In the genomic region with DNA sequence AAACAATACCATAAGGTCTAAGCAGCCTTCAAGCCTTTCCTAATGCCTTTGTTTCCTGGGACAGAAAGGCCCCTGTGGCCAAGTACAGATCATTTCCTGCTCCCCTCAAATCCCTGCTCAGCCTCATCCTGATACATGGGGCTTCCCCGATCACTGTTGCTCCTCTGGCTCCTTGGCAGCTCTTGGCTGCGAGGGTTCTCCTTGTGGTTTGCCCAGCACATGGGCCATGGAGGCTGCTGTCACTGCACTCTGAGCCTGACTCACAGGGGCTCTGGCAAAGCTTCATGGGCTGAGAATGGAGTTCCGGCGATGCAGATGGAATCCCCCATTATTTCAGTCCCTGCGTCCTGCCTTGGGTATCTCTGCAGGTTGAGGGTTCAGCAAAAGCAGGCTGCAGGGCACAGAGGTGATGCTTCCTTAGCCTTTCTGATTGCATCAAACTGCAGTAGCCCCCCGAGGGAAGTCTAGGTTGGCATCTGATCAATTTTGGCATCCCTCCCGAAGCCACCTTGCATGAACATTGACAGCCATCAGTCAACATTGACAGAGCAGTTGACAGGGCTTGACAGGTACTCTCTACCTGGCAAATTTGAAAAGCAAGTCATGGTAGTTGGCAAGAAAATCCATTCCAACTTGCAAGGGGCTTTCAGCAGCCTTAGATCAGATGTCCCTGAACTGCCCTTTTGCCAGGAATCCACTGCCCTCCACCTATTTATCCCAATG, we compare ENCODE assay signal across 19 cellular contexts.
"Had no signal": no experiment of that assay in that cellular context is flagged by ENCODE, and none has a peak within 500 bp of the region (broad histone marks: within the 10 kb centered on the region; RNA-seq: fewer than 3 reads in every experiment).

No MANE protein-coding gene starts in this region.

- H3K27ac ChIP-seq: body of pancreas, hepatocyte, psoas muscle, right atrium auricular region, tibial artery, VCaP had no signal

- H3K36me3 ChIP-seq: right atrium auricular region, tibial artery had no signal

- H3K4me3 ChIP-seq: body of pancreas, hepatocyte, mucosa of descending colon, psoas muscle, right atrium auricular region, tibial artery had no signal

- FAIRE-seq: endometrium had no signal

- H3K9me3 ChIP-seq: body of pancreas, mucosa of descending colon, psoas muscle, right atrium auricular region, tibial artery had no signal

- DNase-seq: activated CD4-positive, alpha-beta memory T cell treated with anti-CD3 and anti-CD28 coated beads, Interleukin-2, amount 10 ng/mL, durations not matched to agents 7 days and 5 days; activated CD4-positive, alpha-beta T cell treated with anti-CD3 and anti-CD28 coated beads, Interleukin-2, amount 10 ng/mL, durations not matched to agents 24 days and 14 days; activated gamma-delta T cell; activated naive CD4-positive, alpha-beta T cell treated with anti-CD3 and anti-CD28 coated beads, Interleukin-2, amount 50 U/mL, for 16 hours; activated naive CD8-positive, alpha-beta T cell treated with anti-CD3 and anti-CD28 coated beads, Interleukin-2, amount 50 U/mL, for 24 hours; activated T-cell treated with anti-CD3 and anti-CD28 coated beads for 4 hours; body of pancreas; foreskin fibroblast; immature natural killer cell; left ventricle myocardium superior; mucosa of descending colon; naive B cell; psoas muscle; stimulated activated CD4-positive, alpha-beta T cell treated with anti-CD3 and anti-CD28 coated beads, Interleukin-4, amount 100 ng/mL, for 24 hours; tibial artery had no signal

- H3K4me1 ChIP-seq: psoas muscle, right atrium auricular region, tibial artery had no signal
